In the genomic region with DNA sequence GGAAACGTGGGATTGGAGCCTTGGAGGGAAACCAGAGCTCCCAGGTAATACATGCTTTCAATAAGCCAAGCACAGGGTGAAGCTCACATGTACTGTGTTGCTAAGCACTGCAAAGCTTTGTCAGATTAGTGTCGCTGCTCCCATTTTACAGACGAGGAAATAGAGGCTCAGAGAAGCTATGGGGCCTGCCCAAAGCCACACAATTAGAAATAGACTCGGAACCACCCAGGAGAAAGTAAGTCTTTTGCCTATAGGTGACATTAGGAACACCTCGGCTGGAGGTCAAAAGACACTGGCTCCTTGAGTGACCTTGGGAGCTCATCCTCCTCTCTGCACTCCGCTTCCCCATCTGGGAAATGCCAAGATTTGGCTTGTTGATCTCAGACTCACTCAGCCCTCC, we compare ENCODE assay signal across 33 cellular contexts.
A peak's percentile ranks its signal among the peaks of the same experiment; 100 is the strongest.
DNase-seq lines count a peak whose midpoint lies in the region; ATAC-seq, FAIRE-seq and TF ChIP-seq lines count a peak whose summit lies in the region.
"Had no signal": no experiment of that assay in that cellular context is flagged by ENCODE, and none has a peak within 500 bp of the region (broad histone marks: within the 10 kb centered on the region; RNA-seq: fewer than 3 reads in every experiment).

No MANE protein-coding gene starts in this region.

- CTCF ChIA-PET in K562 (lab: Yijun Ruan, JAX; ENCODE audit: low intra/inter-chr PET ratio), result no interaction called here

- H3K4me3 ChIP-seq in K562, result no peak overlapping the region
- H3K4me3 ChIP-seq in neuronal stem cell (ENCODE audit: low read length in 2 of 2), result no peak overlapping the region
- no peak overlapping the region for H3K4me3 ChIP-seq in GM23338
- H3K4me3 ChIP-seq: A549; BLaER1; BLaER1 treated with 17β-estradiol and CSF1 and Interleukin-3, amounts not matched to agents 10 nM and 100 nM had no signal

- no peak overlapping the region for H4K8ac ChIP-seq in neuronal stem cell (ENCODE audit: low read depth, low read length)

- H3K27ac Mint-ChIP-seq in GM23338, result no peak overlapping the region
- H3K27ac Mint-ChIP-seq: B cell; CD14-positive monocyte; CD4-positive, alpha-beta memory T cell; CD4-positive, alpha-beta T cell; CD4-positive, CD25-positive, alpha-beta regulatory T cell; CD8-positive, alpha-beta T cell had no signal

- no peaks in the 10 kb centered on the region for H3K79me1 ChIP-seq in neuronal stem cell (ENCODE audit: low read depth, low read length)

- peaks cover 17% of the 10 kb centered on the region for H4K20me1 ChIP-seq in K562 (replicated peaks; ENCODE audit: control insufficient read depth, insufficient read depth, low read length)
- no peaks in the 10 kb centered on the region for H4K20me1 ChIP-seq in GM23338 (replicated peaks; ENCODE audit: insufficient read depth)
- H4K20me1 ChIP-seq: BLaER1 had no signal

- H3K4me1 Mint-ChIP-seq in GM23338, result peaks cover 11% of the 10 kb centered on the region
- H3K4me1 Mint-ChIP-seq: CD14-positive monocyte; CD4-positive, alpha-beta memory T cell; CD8-positive, alpha-beta memory T cell had no signal

- TF ChIP-seq EP300 in K562 (IDR thresholded peaks at IDR 0.05; ENCODE audit: low read length), result no peak

- H3K9me3 Mint-ChIP-seq in GM23338, result no peaks in the 10 kb centered on the region
- H3K9me3 Mint-ChIP-seq: CD4-positive, alpha-beta T cell; CD8-positive, alpha-beta T cell had no signal

- DNase-seq in K562 (ENCODE audit: extremely low read depth in 1 of 4, low spot score in 3 of 4), result no peak
- DNase-seq in neuronal stem cell (ENCODE audit: low spot score), result no peak
- DNase-seq in GM23338 (ENCODE audit: low spot score), result no peak
- DNase-seq: 8988T; ACHN; AML-193; BE2C; C1 segment of cervical spinal cord; Caco-2; Calu3; CD4-positive, alpha-beta memory T cell; CD4-positive, alpha-beta T cell; CD4-positive, CD25-positive, alpha-beta regulatory T cell; CD8-positive, alpha-beta memory T cell; CD8-positive, alpha-beta T cell; COR-L47; DMS 273 treated with DMSO at 0.1 percent for 48 hours; DMS153; DMS53; DMS79; DMS79 treated with DMSO at 0.1 percent for 48 hours; DND-41; EL had no signal

- H3K9me2 ChIP-seq in GM23338 (ENCODE audit: insufficient read depth), result peaks cover 8% of the 10 kb centered on the region; the same call in 1 of the 2 replicates

- no peak overlapping the region for H3K9ac ChIP-seq in K562 (ENCODE audit: insufficient read depth in 1 of 2, low read depth in 2 of 2, low read length in 2 of 2)
- H3K9ac ChIP-seq in neuronal stem cell (ENCODE audit: low read depth, low read length, poor library complexity), result no peak overlapping the region
- H3K9ac ChIP-seq: BLaER1; BLaER1 treated with 17β-estradiol and CSF1 and Interleukin-3, amounts not matched to agents 10 nM and 100 nM had no signal

- H3K4me1 ChIP-seq in K562 (replicated peaks in 1 of 2; ENCODE audit: control insufficient read depth in 2 of 2, insufficient read depth in 2 of 2, low read length in 2 of 2) (no peaks in the 10 kb centered on the region), neuronal stem cell (ENCODE audit: control insufficient read depth in 2 of 2, insufficient read depth in 1 of 2, low read depth in 1 of 2, low read length in 2 of 2) (peaks cover 0 to 10% of the 10 kb centered on the region in 2 donors), GM23338 (ENCODE audit: insufficient read depth) (0 out of 2 replicates have a peak, but pooled peaks cover 8% of the 10 kb centered on the region)
- H3K4me1 ChIP-seq: A549; BE2C; BLaER1; BLaER1 treated with 17β-estradiol and CSF1 and Interleukin-3, amounts not matched to agents 10 nM and 100 nM; Caco-2 had no signal

- H3K79me2 ChIP-seq in K562 (ENCODE audit: control insufficient read depth, insufficient read depth, low read length) (no peaks in the 10 kb centered on the region), GM23338 (replicated peaks; ENCODE audit: insufficient read depth) (no peaks in the 10 kb centered on the region)

- H3K4ac ChIP-seq in neuronal stem cell (ENCODE audit: low read length), result no peak overlapping the region

- H3K27me3 Mint-ChIP-seq in GM23338 (ENCODE audit: insufficient read depth, low read depth, poor library complexity), result no peaks in the 10 kb centered on the region

- H3K18ac ChIP-seq in neuronal stem cell (ENCODE audit: low read length), result no peak overlapping the region

- no peak overlapping the region for H4K91ac ChIP-seq in neuronal stem cell (ENCODE audit: low read depth, low read length, poor library complexity)

- no peaks in the 10 kb centered on the region for H3K9me1 ChIP-seq in K562 (ENCODE audit: control insufficient read depth, insufficient read depth, low read length)

- ATAC-seq in K562, result no peak
- ATAC-seq in HG02852 (IDR thresholded peaks at IDR 0.05; ENCODE audit: unreplicated experiment), result no peak
- ATAC-seq in GM23338, result no peak
- ATAC-seq: A549; CD8-positive, alpha-beta T cell had no signal

- H2AFZ ChIP-seq in K562 (ENCODE audit: low read depth, low read length), result no peak overlapping the region
- H2AFZ ChIP-seq in neuronal stem cell (ENCODE audit: low read length), result no peak overlapping the region
- H2AFZ ChIP-seq in GM23338, result no peak overlapping the region

- TF ChIP-seq CTCF in K562 (IDR thresholded peaks at IDR 0.05 in 2 of 3, conservative IDR thresholded peaks at IDR 0.05 in 1 of 3; ENCODE audit: insufficient read depth in 2 of 3, low read depth in 1 of 3, low read length in 3 of 3), result no peak
- TF ChIP-seq CTCF in GM23338 (conservative IDR thresholded peaks at IDR 0.05; ENCODE audit: low read depth in 2 of 2), result no peak

- peaks cover 0 to 23% of the 10 kb centered on the region in 2 experiments; a peak in 3 of 5 replicates for H3K27me3 ChIP-seq in K562 (ENCODE audit: control insufficient read depth in 2 of 2, insufficient read depth in 2 of 2, low read length in 2 of 2)
- H3K27me3 ChIP-seq in neuronal stem cell (ENCODE audit: control insufficient read depth in 3 of 3, insufficient read depth in 3 of 3, low read depth in 1 of 3, low read length in 3 of 3), result peaks cover 0 to 10% (median 0%) of the 10 kb centered on the region in 3 experiments
- H3K27me3 ChIP-seq in GM23338 (ENCODE audit: insufficient read depth), result no peaks in the 10 kb centered on the region
- H3K27me3 ChIP-seq: BE2C; BLaER1; BLaER1 treated with 17β-estradiol and CSF1 and Interleukin-3, amounts not matched to agents 10 nM and 100 nM had no signal

- no peak overlapping the region for H2BK120ac ChIP-seq in neuronal stem cell (ENCODE audit: low read depth, low read length)

- H3F3A ChIP-seq in GM23338 (replicated peaks; ENCODE audit: low read depth), result no peaks in the 10 kb centered on the region

- H3K4me2 ChIP-seq in K562 (ENCODE audit: insufficient read depth, low read length) (no peak overlapping the region), neuronal stem cell (ENCODE audit: insufficient read depth, low read length, poor library complexity, severe bottlenecking) (no peak overlapping the region), GM23338 (no peak overlapping the region)
- H3K4me2 ChIP-seq: A549; BLaER1; BLaER1 treated with 17β-estradiol and CSF1 and Interleukin-3, amounts not matched to agents 10 nM and 100 nM had no signal

- no peak overlapping the region for H2BK12ac ChIP-seq in neuronal stem cell (ENCODE audit: low read length)

- no peaks in the 10 kb centered on the region for H3K9me3 ChIP-seq in K562 (replicated peaks; ENCODE audit: control insufficient read depth, insufficient read depth, low read depth, low read length)
- H3K9me3 ChIP-seq in neuronal stem cell (replicated peaks in 1 of 2; ENCODE audit: control insufficient read depth in 2 of 2, insufficient read depth in 1 of 2, low read depth in 1 of 2, low read length in 2 of 2), result no peaks in the 10 kb centered on the region
- H3K9me3 ChIP-seq: A549; BE2C; BLaER1; BLaER1 treated with 17β-estradiol and CSF1 and Interleukin-3, amounts not matched to agents 10 nM and 100 nM; Caco-2 had no signal

- no peak overlapping the region for H3K14ac ChIP-seq in neuronal stem cell (ENCODE audit: low read length)

- peak overlapping the region; percentile 16 for H2AK5ac ChIP-seq in neuronal stem cell (ENCODE audit: low read depth, low read length)

- BruUV-seq in K562 (replicated peaks; lab: Mats Ljungman, UMichigan), result no TSS peak

- POLR2A ChIA-PET in K562 (lab: Yijun Ruan, JAX), result interaction anchor here (0.6 to 1.3 kb wide), 5 partner anchors 10 to 61 kb away, joined by 3 to 5 read pairs (median 3); no protein-coding TSS in a partner anchor

- under 1% methylated on average over 6 of the region's 6 CpGs for WGBS in K562 (ENCODE audit: insufficient coverage, low coverage, missing lambda C conversion rate)
- no CpG with 5 or more reads among the region's 6 CpGs for WGBS in neuronal stem cell (ENCODE audit: extremely low coverage in 2 of 2, insufficient read length in 2 of 2, insufficient replicate concordance in 1 of 2), 2 donors

- TF ChIP-seq POLR2A in K562 (conservative IDR thresholded peaks at IDR 0.05), result no peak

- no peak overlapping the region for H3K4me3 Mint-ChIP-seq in GM23338
- H3K4me3 Mint-ChIP-seq: B cell; CD14-positive monocyte; CD4-positive, alpha-beta memory T cell; CD4-positive, alpha-beta T cell; CD4-positive, CD25-positive, alpha-beta regulatory T cell; CD8-positive, alpha-beta memory T cell; CD8-positive, alpha-beta T cell had no signal

- intact Hi-C loops in K562 (cut with micrococcal nuclease), result no loop called here

- peak overlapping the region; percentile 28 for H3K23ac ChIP-seq in neuronal stem cell (ENCODE audit: low read depth, low read length, poor library complexity)

- in situ Hi-C loops in K562 (cut with MboI), result no loop called here

- H3K27ac ChIP-seq in K562 (ENCODE audit: extremely low read depth, low read depth, low read length) (no peak overlapping the region), neuronal stem cell (replicated peaks; ENCODE audit: low read length) (no peak overlapping the region), GM23338 (ENCODE audit: low read depth) (no peak overlapping the region)
- H3K27ac ChIP-seq: 22Rv1; A549; BLaER1; BLaER1 treated with 17β-estradiol and CSF1 and Interleukin-3, amounts not matched to agents 10 nM and 100 nM; C4-2B had no signal

- no peaks in the 10 kb centered on the region for H3K36me3 Mint-ChIP-seq in GM23338 (ENCODE audit: low read depth)
- H3K36me3 Mint-ChIP-seq: CD14-positive monocyte; CD4-positive, alpha-beta memory T cell; CD4-positive, CD25-positive, alpha-beta regulatory T cell; CD8-positive, alpha-beta memory T cell; CD8-positive, alpha-beta T cell had no signal

- no peak overlapping the region for H2BK5ac ChIP-seq in neuronal stem cell (ENCODE audit: low read length)

- no peak overlapping the region for H2BK15ac ChIP-seq in neuronal stem cell (ENCODE audit: low read length)

- FAIRE-seq in K562 (lab: Jason Lieb, UNC), result no peak
- FAIRE-seq: A204.1, A549, D721Med had no signal

- no peaks in the 10 kb centered on the region for H3K36me3 ChIP-seq in K562 (ENCODE audit: control insufficient read depth, insufficient read depth, low read length)
- H3K36me3 ChIP-seq in neuronal stem cell (replicated peaks in 1 of 2; ENCODE audit: control insufficient read depth in 2 of 2, insufficient read depth in 2 of 2, low read length in 2 of 2), result no peaks in the 10 kb centered on the region
- H3K36me3 ChIP-seq in GM23338 (ENCODE audit: insufficient read depth), result no peaks in the 10 kb centered on the region
- H3K36me3 ChIP-seq: BE2C; BLaER1; BLaER1 treated with 17β-estradiol and CSF1 and Interleukin-3, amounts not matched to agents 10 nM and 100 nM had no signal

- no peak for TF ChIP-seq RAD21 in K562 (CRISPR knock-in tag; conservative IDR thresholded peaks at IDR 0.05 in 1 of 2, IDR thresholded peaks at IDR 0.05 in 1 of 2)

TF ChIP-seq in GM23338, 12 proteins besides CTCF, POLR2A, EP300 and RAD21 (continues in another document):
- no peak for TF ChIP-seq STAT1 (IDR thresholded peaks at IDR 0.05; ENCODE audit: unreplicated experiment)
